ENCODE assay signal across 14 cellular contexts in the genomic region with DNA sequence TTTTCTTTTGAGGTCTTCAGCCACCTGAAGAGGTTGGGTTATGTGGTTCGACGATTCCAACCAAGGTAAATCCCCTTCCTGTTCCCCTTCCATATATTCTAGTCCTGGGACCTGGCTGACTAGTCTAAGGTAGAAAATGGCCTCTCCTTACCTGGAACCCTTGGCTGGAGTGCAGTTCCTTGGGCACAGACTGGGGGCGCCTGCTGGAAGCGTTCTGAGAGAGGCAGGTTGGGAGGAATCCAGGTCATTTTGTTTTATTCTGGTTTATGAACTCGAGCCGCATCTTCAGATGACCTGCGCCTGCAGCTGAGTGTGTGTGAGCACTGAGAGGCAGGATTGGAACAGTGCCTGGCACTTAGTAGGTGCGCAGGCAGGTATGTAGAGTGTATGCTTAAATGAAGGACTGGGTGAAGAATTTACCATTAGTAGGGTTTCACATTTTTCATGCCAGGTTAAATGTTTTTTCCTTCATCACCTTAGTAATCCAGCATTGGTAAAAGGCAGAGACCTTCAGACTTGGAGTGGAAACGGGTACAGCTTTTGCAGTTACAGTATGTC. TPM values are rescaled to one million over a fixed set of nuclear protein-coding genes. Genes with fewer than 3 reads are reported as not detected.
DNase-seq lines count a peak whose midpoint lies in the region; ATAC-seq lines count a peak whose summit lies in the region.
"Had no signal": no experiment of that assay in that cellular context is flagged by ENCODE, and none has a peak within 500 bp of the region (broad histone marks: within the 10 kb centered on the region; RNA-seq: fewer than 3 reads in every experiment).

No MANE protein-coding gene starts in this region.

- H3K9me3 Mint-ChIP-seq in activated naive CD8-positive, alpha-beta T cell (ENCODE audit: low read depth), result no peaks in the 10 kb centered on the region
- H3K9me3 Mint-ChIP-seq in activated naive CD8-positive, alpha-beta T cell treated with anti-CD3 and anti-CD28 coated beads for 36 hours, result no peaks in the 10 kb centered on the region
- H3K9me3 Mint-ChIP-seq in activated T-helper 2 cell treated with anti-CD3 and anti-CD28 coated beads, Interferon-gamma antibody, Interleukin-2, Interleukin-4, amounts not matched to agents 10 μg/mL and 5 μg/mL and 100 μg/mL, durations not matched to agents 14 hours and 24 hours and 36 hours, result no peaks in the 10 kb centered on the region
- no peaks in the 10 kb centered on the region for H3K9me3 Mint-ChIP-seq in stimulated activated effector memory CD8-positive, alpha-beta T cell treated with anti-CD3 and anti-CD28 coated beads, Interleukin-12 subunit alpha, Interleukin-12 subunit beta, amount 100 ng/mL, for 72 hours
- H3K9me3 Mint-ChIP-seq: IgD-negative memory B cell, mesothelial cell of epicardium had no signal

- no peaks in the 10 kb centered on the region for H3K4me1 ChIP-seq in SJCRH30

- ATAC-seq in stimulated activated effector memory CD8-positive, alpha-beta T cell treated with anti-CD3 and anti-CD28 coated beads, Interleukin-12 subunit alpha, Interleukin-12 subunit beta, amount 100 ng/mL, for 72 hours, result no peak
- no peak for ATAC-seq in left cardiac atrium

- H3K4me3 Mint-ChIP-seq in activated naive CD8-positive, alpha-beta T cell, result peak overlapping the region; percentile 87
- H3K4me3 Mint-ChIP-seq in activated naive CD8-positive, alpha-beta T cell treated with anti-CD3 and anti-CD28 coated beads for 36 hours, result no peak overlapping the region
- H3K4me3 Mint-ChIP-seq in activated T-helper 2 cell treated with anti-CD3 and anti-CD28 coated beads, Interferon-gamma antibody, Interleukin-2, Interleukin-4, amounts not matched to agents 10 μg/mL and 5 μg/mL and 100 μg/mL, durations not matched to agents 14 hours and 24 hours and 36 hours (ENCODE audit: low read depth), result peak overlapping the region; percentile 89
- H3K4me3 Mint-ChIP-seq in stimulated activated effector memory CD8-positive, alpha-beta T cell treated with anti-CD3 and anti-CD28 coated beads, Interleukin-12 subunit alpha, Interleukin-12 subunit beta, amount 100 ng/mL, for 72 hours, result peak overlapping the region; percentile 76

- no peak for DNase-seq in activated naive CD8-positive, alpha-beta T cell treated with anti-CD3 and anti-CD28 coated beads for 36 hours
- no peak for DNase-seq in activated T-helper 2 cell treated with anti-CD3 and anti-CD28 coated beads, Interferon-gamma antibody, Interleukin-2, Interleukin-4, amounts not matched to agents 10 μg/mL and 5 μg/mL and 100 μg/mL, durations not matched to agents 14 hours and 24 hours and 36 hours (ENCODE audit: low spot score)
- DNase-seq in stimulated activated effector memory CD8-positive, alpha-beta T cell treated with anti-CD3 and anti-CD28 coated beads, Interleukin-12 subunit alpha, Interleukin-12 subunit beta, amount 100 ng/mL, for 72 hours (ENCODE audit: low spot score in 2 of 2), result no peak
- DNase-seq in SJCRH30 (no peak), left cardiac atrium (no peak)
- DNase-seq: amniotic stem cell, DMS 273 treated with DMSO at 0.1 percent for 48 hours, GOT3, NCI-H226, testis had no signal

- no peak overlapping the region for H3K27ac ChIP-seq in SJCRH30
- H3K27ac ChIP-seq: epithelial cell of prostate, testis had no signal

- peaks cover 22% of the 10 kb centered on the region for H3K4me1 Mint-ChIP-seq in activated naive CD8-positive, alpha-beta T cell (ENCODE audit: low read depth)
- peaks cover 21% of the 10 kb centered on the region for H3K4me1 Mint-ChIP-seq in activated naive CD8-positive, alpha-beta T cell treated with anti-CD3 and anti-CD28 coated beads for 36 hours
- H3K4me1 Mint-ChIP-seq in activated T-helper 2 cell treated with anti-CD3 and anti-CD28 coated beads, Interferon-gamma antibody, Interleukin-2, Interleukin-4, amounts not matched to agents 10 μg/mL and 5 μg/mL and 100 μg/mL, durations not matched to agents 14 hours and 24 hours and 36 hours (ENCODE audit: low read depth), result peaks cover 26% of the 10 kb centered on the region
- peaks cover 22% of the 10 kb centered on the region for H3K4me1 Mint-ChIP-seq in stimulated activated effector memory CD8-positive, alpha-beta T cell treated with anti-CD3 and anti-CD28 coated beads, Interleukin-12 subunit alpha, Interleukin-12 subunit beta, amount 100 ng/mL, for 72 hours

- H3K27me3 Mint-ChIP-seq in activated naive CD8-positive, alpha-beta T cell, result no peaks in the 10 kb centered on the region
- H3K27me3 Mint-ChIP-seq in activated naive CD8-positive, alpha-beta T cell treated with anti-CD3 and anti-CD28 coated beads for 36 hours, result no peaks in the 10 kb centered on the region
- no peaks in the 10 kb centered on the region for H3K27me3 Mint-ChIP-seq in activated T-helper 2 cell treated with anti-CD3 and anti-CD28 coated beads, Interferon-gamma antibody, Interleukin-2, Interleukin-4, amounts not matched to agents 10 μg/mL and 5 μg/mL and 100 μg/mL, durations not matched to agents 14 hours and 24 hours and 36 hours (ENCODE audit: low read depth)

- peaks cover 13% of the 10 kb centered on the region for H3K36me3 Mint-ChIP-seq in activated naive CD8-positive, alpha-beta T cell
- H3K36me3 Mint-ChIP-seq in activated naive CD8-positive, alpha-beta T cell treated with anti-CD3 and anti-CD28 coated beads for 36 hours, result peaks cover 22% of the 10 kb centered on the region
- H3K36me3 Mint-ChIP-seq in activated T-helper 2 cell treated with anti-CD3 and anti-CD28 coated beads, Interferon-gamma antibody, Interleukin-2, Interleukin-4, amounts not matched to agents 10 μg/mL and 5 μg/mL and 100 μg/mL, durations not matched to agents 14 hours and 24 hours and 36 hours (ENCODE audit: low read depth), result peaks cover 54% of the 10 kb centered on the region
- H3K36me3 Mint-ChIP-seq in stimulated activated effector memory CD8-positive, alpha-beta T cell treated with anti-CD3 and anti-CD28 coated beads, Interleukin-12 subunit alpha, Interleukin-12 subunit beta, amount 100 ng/mL, for 72 hours, result peaks cover 58% of the 10 kb centered on the region

- no peaks in the 10 kb centered on the region for H3K9me3 ChIP-seq in SJCRH30 (replicated peaks)
- H3K9me3 ChIP-seq: testis had no signal

- H3K36me3 ChIP-seq in SJCRH30, result peaks cover 26% of the 10 kb centered on the region

- H3K27ac Mint-ChIP-seq in activated naive CD8-positive, alpha-beta T cell, result no peak overlapping the region
- no peak overlapping the region for H3K27ac Mint-ChIP-seq in activated naive CD8-positive, alpha-beta T cell treated with anti-CD3 and anti-CD28 coated beads for 36 hours
- H3K27ac Mint-ChIP-seq in activated T-helper 2 cell treated with anti-CD3 and anti-CD28 coated beads, Interferon-gamma antibody, Interleukin-2, Interleukin-4, amounts not matched to agents 10 μg/mL and 5 μg/mL and 100 μg/mL, durations not matched to agents 14 hours and 24 hours and 36 hours, result no peak overlapping the region
- H3K27ac Mint-ChIP-seq in stimulated activated effector memory CD8-positive, alpha-beta T cell treated with anti-CD3 and anti-CD28 coated beads, Interleukin-12 subunit alpha, Interleukin-12 subunit beta, amount 100 ng/mL, for 72 hours, result peak overlapping the region; percentile 79
- H3K27ac Mint-ChIP-seq: mesothelial cell of epicardium had no signal

- intact Hi-C loops in activated T-helper 2 cell treated with anti-CD3 and anti-CD28 coated beads, Interferon-gamma antibody, Interleukin-2, Interleukin-4, amounts not matched to agents 10 μg/mL and 5 μg/mL and 100 μg/mL, durations not matched to agents 14 hours and 24 hours and 36 hours (cut with micrococcal nuclease), result loop anchor here (5.0 to 10.0 kb wide), 4 partner anchors 62 to 247 kb away; partner anchors contain the start of genes MIF4GD, RECQL5, SAP30BP and TMEM94
- intact Hi-C loops in left cardiac atrium (cut with DNase I), result loop anchor here in 1 of 2 donors (10.0 kb wide), 2 partner anchors 64 to 94 kb away; partner anchors contain the start of gene TMEM94

- H3K4me3 ChIP-seq in SJCRH30, result no peak overlapping the region
- H3K4me3 ChIP-seq: testis had no signal

- H3K27me3 ChIP-seq in SJCRH30, result no peaks in the 10 kb centered on the region
- H3K27me3 ChIP-seq: testis had no signal

RNA-seq across cellular contexts. Expression of gene TSEN54, which starts 2.7 kb away (rescaled TPM):
- total RNA-seq in activated naive CD8-positive, alpha-beta T cell treated with anti-CD3 and anti-CD28 coated beads for 36 hours, result 10 to 100 TPM; 44.6 to 45.5 TPM
- total RNA-seq in activated T-helper 2 cell treated with anti-CD3 and anti-CD28 coated beads, Interferon-gamma antibody, Interleukin-2, Interleukin-4, amounts not matched to agents 10 μg/mL and 5 μg/mL and 100 μg/mL, durations not matched to agents 14 hours and 24 hours and 36 hours, result 74.6 and 78.2 TPM in 2 replicates
- total RNA-seq in SJCRH30 (2014; rRNA removed; shearing (Covaris generic)), result 34.3 and 44.8 TPM in 2 replicates
- 1 to 10 TPM; 9.0 to 9.5 TPM for total RNA-seq in left cardiac atrium

RNA-seq across cellular contexts. Expression of gene CASKIN2, which starts 3.7 kb away (rescaled TPM):
- 1 to 10 TPM; 4.3 to 4.5 TPM for total RNA-seq in activated naive CD8-positive, alpha-beta T cell treated with anti-CD3 and anti-CD28 coated beads for 36 hours
- total RNA-seq in activated T-helper 2 cell treated with anti-CD3 and anti-CD28 coated beads, Interferon-gamma antibody, Interleukin-2, Interleukin-4, amounts not matched to agents 10 μg/mL and 5 μg/mL and 100 μg/mL, durations not matched to agents 14 hours and 24 hours and 36 hours, result 2.2 and 2.3 TPM in 2 replicates
- 6.9 and 9.3 TPM in 2 replicates for total RNA-seq in SJCRH30 (2014; rRNA removed; shearing (Covaris generic))
- 10 to 100 TPM; 37.7 to 60.2 TPM for total RNA-seq in left cardiac atrium

RNA-seq across cellular contexts. Expression of gene LLGL2, which starts 6.4 kb away (rescaled TPM):
- total RNA-seq in activated naive CD8-positive, alpha-beta T cell treated with anti-CD3 and anti-CD28 coated beads for 36 hours, result 1 to 10 TPM; 4.8 to 5.0 TPM
- 12.1 and 13.5 TPM in 2 replicates for total RNA-seq in activated T-helper 2 cell treated with anti-CD3 and anti-CD28 coated beads, Interferon-gamma antibody, Interleukin-2, Interleukin-4, amounts not matched to agents 10 μg/mL and 5 μg/mL and 100 μg/mL, durations not matched to agents 14 hours and 24 hours and 36 hours
- total RNA-seq in SJCRH30 (2014; rRNA removed; shearing (Covaris generic)), result not detected in 2 replicates
- total RNA-seq in left cardiac atrium, result 1 to 10 TPM; 6.8 to 8.7 TPM
